1 cellular context compared by ENCODE assay signal in the genomic region with DNA sequence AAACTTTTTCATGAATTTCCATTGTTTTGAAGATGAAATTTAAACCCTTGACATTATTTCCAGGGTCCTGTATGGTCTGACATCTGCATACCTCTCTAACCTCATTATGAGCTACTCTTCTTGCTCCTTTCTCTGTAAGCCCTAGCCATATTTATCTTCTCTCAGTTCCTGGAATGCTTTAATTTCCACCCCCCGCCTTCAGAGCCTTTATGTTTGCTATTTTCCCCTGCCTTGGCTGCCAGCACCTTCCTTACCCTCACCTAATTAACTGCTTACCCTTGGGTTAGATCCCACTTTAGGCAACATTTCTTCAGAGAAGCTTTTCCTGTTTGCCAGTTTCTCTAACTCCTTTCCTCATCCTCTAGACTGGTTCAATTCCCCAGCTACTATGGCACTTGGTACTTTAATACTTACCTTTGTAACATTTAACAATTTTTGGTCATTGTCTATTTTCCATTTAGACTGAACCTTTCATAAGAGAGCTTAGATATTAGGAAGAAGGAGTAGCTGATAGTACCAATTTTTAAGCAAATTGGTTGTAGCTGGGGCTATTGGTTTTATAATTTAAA.
TF ChIP-seq lines count a peak whose summit lies in the region.

No MANE protein-coding gene starts in this region.

TF ChIP-seq in HEK293, 187 proteins besides CTCF, POLR2A, EP300 and RAD21 (continued from another document):
- TF ChIP-seq, protein P1, sequence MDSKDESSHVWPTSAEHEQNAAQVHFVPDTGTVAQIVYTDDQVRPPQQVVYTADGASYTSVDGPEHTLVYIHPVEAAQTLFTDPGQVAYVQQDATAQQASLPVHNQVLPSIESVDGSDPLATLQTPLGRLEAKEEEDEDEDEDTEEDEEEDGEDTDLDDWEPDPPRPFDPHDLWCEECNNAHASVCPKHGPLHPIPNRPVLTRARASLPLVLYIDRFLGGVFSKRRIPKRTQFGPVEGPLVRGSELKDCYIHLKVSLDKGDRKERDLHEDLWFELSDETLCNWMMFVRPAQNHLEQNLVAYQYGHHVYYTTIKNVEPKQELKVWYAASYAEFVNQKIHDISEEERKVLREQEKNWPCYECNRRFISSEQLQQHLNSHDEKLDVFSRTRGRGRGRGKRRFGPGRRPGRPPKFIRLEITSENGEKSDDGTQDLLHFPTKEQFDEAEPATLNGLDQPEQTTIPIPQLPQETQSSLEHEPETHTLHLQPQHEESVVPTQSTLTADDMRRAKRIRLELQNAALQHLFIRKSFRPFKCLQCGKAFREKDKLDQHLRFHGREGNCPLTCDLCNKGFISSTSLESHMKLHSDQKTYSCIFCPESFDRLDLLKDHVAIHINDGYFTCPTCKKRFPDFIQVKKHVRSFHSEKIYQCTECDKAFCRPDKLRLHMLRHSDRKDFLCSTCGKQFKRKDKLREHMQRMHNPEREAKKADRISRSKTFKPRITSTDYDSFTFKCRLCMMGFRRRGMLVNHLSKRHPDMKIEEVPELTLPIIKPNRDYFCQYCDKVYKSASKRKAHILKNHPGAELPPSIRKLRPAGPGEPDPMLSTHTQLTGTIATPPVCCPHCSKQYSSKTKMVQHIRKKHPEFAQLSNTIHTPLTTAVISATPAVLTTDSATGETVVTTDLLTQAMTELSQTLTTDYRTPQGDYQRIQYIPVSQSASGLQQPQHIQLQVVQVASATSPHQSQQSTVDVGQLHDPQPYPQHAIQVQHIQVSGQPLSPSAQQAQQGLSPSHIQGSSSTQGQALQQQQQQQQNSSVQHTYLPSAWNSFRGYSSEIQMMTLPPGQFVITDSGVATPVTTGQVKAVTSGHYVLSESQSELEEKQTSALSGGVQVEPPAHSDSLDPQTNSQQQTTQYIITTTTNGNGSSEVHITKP (tag by site-specific recombination; IDR thresholded peaks at IDR 0.05) = 0 out of 2 replicates have a peak, but pooled peaks have one; percentile 10
- peak; percentile 54; the same call in 1 of the 2 replicates for TF ChIP-seq GLIS1 (tag by site-specific recombination; IDR thresholded peaks at IDR 0.05)
- TF ChIP-seq ZXDB (tag by site-specific recombination; IDR thresholded peaks at IDR 0.05) = no peak
- TF ChIP-seq ZNF677 (tag by site-specific recombination; IDR thresholded peaks at IDR 0.05) = no peak
- TF ChIP-seq, protein P2, sequence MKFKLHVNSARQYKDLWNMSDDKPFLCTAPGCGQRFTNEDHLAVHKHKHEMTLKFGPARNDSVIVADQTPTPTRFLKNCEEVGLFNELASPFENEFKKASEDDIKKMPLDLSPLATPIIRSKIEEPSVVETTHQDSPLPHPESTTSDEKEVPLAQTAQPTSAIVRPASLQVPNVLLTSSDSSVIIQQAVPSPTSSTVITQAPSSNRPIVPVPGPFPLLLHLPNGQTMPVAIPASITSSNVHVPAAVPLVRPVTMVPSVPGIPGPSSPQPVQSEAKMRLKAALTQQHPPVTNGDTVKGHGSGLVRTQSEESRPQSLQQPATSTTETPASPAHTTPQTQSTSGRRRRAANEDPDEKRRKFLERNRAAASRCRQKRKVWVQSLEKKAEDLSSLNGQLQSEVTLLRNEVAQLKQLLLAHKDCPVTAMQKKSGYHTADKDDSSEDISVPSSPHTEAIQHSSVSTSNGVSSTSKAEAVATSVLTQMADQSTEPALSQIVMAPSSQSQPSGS (tag by site-specific recombination; IDR thresholded peaks at IDR 0.05; ENCODE audit: low read depth) = no peak
- TF ChIP-seq, protein P3, sequence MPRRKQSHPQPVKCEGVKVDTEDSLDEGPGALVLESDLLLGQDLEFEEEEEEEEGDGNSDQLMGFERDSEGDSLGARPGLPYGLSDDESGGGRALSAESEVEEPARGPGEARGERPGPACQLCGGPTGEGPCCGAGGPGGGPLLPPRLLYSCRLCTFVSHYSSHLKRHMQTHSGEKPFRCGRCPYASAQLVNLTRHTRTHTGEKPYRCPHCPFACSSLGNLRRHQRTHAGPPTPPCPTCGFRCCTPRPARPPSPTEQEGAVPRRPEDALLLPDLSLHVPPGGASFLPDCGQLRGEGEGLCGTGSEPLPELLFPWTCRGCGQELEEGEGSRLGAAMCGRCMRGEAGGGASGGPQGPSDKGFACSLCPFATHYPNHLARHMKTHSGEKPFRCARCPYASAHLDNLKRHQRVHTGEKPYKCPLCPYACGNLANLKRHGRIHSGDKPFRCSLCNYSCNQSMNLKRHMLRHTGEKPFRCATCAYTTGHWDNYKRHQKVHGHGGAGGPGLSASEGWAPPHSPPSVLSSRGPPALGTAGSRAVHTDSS (tag by site-specific recombination; IDR thresholded peaks at IDR 0.05) = no peak
- no peak for TF ChIP-seq OSR2 (tag by site-specific recombination; IDR thresholded peaks at IDR 0.05)
- peak; percentile 39; the same call in 1 of the 2 replicates for TF ChIP-seq ZNF394 (tag by site-specific recombination; IDR thresholded peaks at IDR 0.05; ENCODE audit: borderline replicate concordance)
- TF ChIP-seq PRDM1 (tag by site-specific recombination; IDR thresholded peaks at IDR 0.05) = peak; percentile 4; the same call in 1 of the 2 replicates
- TF ChIP-seq, protein P4, sequence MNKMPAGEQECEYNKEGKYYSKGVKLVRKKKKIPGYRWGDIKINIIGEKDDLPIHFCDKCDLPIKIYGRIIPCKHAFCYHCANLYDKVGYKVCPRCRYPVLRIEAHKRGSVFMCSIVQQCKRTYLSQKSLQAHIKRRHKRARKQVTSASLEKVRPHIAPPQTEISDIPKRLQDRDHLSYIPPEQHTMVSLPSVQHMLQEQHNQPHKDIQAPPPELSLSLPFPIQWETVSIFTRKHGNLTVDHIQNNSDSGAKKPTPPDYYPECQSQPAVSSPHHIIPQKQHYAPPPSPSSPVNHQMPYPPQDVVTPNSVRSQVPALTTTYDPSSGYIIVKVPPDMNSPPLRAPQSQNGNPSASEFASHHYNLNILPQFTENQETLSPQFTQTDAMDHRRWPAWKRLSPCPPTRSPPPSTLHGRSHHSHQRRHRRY (tag by site-specific recombination; IDR thresholded peaks at IDR 0.05) = no peak
- TF ChIP-seq, protein P5, sequence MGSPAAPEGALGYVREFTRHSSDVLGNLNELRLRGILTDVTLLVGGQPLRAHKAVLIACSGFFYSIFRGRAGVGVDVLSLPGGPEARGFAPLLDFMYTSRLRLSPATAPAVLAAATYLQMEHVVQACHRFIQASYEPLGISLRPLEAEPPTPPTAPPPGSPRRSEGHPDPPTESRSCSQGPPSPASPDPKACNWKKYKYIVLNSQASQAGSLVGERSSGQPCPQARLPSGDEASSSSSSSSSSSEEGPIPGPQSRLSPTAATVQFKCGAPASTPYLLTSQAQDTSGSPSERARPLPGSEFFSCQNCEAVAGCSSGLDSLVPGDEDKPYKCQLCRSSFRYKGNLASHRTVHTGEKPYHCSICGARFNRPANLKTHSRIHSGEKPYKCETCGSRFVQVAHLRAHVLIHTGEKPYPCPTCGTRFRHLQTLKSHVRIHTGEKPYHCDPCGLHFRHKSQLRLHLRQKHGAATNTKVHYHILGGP (tag by site-specific recombination; IDR thresholded peaks at IDR 0.05) = peak; percentile 65
- no peak for TF ChIP-seq IKZF3 (tag by site-specific recombination; IDR thresholded peaks at IDR 0.05)
- TF ChIP-seq ZNF211 (tag by site-specific recombination; IDR thresholded peaks at IDR 0.05; ENCODE audit: low read depth) = no peak
